Comparison of ENCODE assay signal across 8 cellular contexts in genomic region chr19:53868892-53869804, GRCh38. TPM values are rescaled to one million over a fixed set of nuclear protein-coding genes. Genes with fewer than 3 reads are reported as not detected.
DNase-seq lines count a peak whose midpoint lies in the region; ATAC-seq and TF ChIP-seq lines count a peak whose summit lies in the region.

No MANE protein-coding gene starts in this region.

- DNase-seq in G401 (ENCODE audit: low spot score) (peak; percentile 40), NOMO-1 treated with dmso at 0.1 percent for 144 hours (lab: John Stamatoyannopoulos, UW; ENCODE audit: unreplicated experiment) (peak; percentile 96), endodermal cell (peak; percentile 95), mesothelial cell of epicardium (ENCODE audit: low spot score in 2 of 2, unreplicated experiment in 2 of 2) (peak; percentile 83 to 90)
- DNase-seq in activated CD8-positive, alpha-beta memory T cell treated with anti-CD3 and anti-CD28 coated beads, Interleukin-2, amount 50 U/mL, for 4 hours, result peak; percentile 86
- DNase-seq in stimulated activated CD8-positive, alpha-beta memory T cell treated with anti-CD3 and anti-CD28 coated beads, Interleukin-15, amount 100 ng/mL, for 4 hours (ENCODE audit: low read depth in 2 of 2), result peak; percentile 74 to 80

- peak overlapping the region; percentile 88 for H3K27ac ChIP-seq in endodermal cell (ENCODE audit: low read depth, low read length)

- ATAC-seq in HG02623 (IDR thresholded peaks at IDR 0.05; ENCODE audit: unreplicated experiment) (peak; percentile 39), GM19035 (IDR thresholded peaks at IDR 0.05; ENCODE audit: unreplicated experiment) (no peak)

- H3K27ac Mint-ChIP-seq in endodermal cell (peak overlapping the region; percentile 99), mesothelial cell of epicardium (peak overlapping the region; percentile 98)

- no peaks in the 10 kb centered on the region for H3K9me3 ChIP-seq in endodermal cell (ENCODE audit: control insufficient read depth, low read length)

- 0 to 1% methylated on average over 12 to 75 of the region's 75 CpGs for WGBS in endodermal cell (ENCODE audit: insufficient coverage in 1 of 2, insufficient read length in 1 of 2), 2 experiments

- H3K27me3 Mint-ChIP-seq in endodermal cell (ENCODE audit: insufficient read depth) (peaks cover 1% of the 10 kb centered on the region), mesothelial cell of epicardium (ENCODE audit: low read depth) (no peaks in the 10 kb centered on the region)

- no peaks in the 10 kb centered on the region for H3K4me1 ChIP-seq in endodermal cell (ENCODE audit: control insufficient read depth, insufficient read depth, low read length)

- H3K4me1 Mint-ChIP-seq in endodermal cell (peaks cover 16% of the 10 kb centered on the region), mesothelial cell of epicardium (peaks cover 32% of the 10 kb centered on the region)

- peak; percentile 51 for TF ChIP-seq CTCF in endodermal cell (conservative IDR thresholded peaks at IDR 0.05)
- TF ChIP-seq CTCF in mesothelial cell of epicardium (IDR thresholded peaks at IDR 0.05; ENCODE audit: unreplicated experiment), result no peak

- peak overlapping the region; percentile 98 for H3K4me3 Mint-ChIP-seq in endodermal cell
- peak overlapping the region; percentile 99 for H3K4me3 Mint-ChIP-seq in mesothelial cell of epicardium

- H3K4me3 ChIP-seq in endodermal cell (ENCODE audit: low read length), result peak overlapping the region; percentile 95

- H3K36me3 Mint-ChIP-seq in endodermal cell (ENCODE audit: low read depth), result peaks cover 27% of the 10 kb centered on the region
- H3K36me3 Mint-ChIP-seq in mesothelial cell of epicardium, result peaks cover 17% of the 10 kb centered on the region

- peaks cover 31% of the 10 kb centered on the region for H3K36me3 ChIP-seq in endodermal cell (ENCODE audit: control insufficient read depth, insufficient read depth, low read length)

- no peaks in the 10 kb centered on the region for H3K27me3 ChIP-seq in endodermal cell (ENCODE audit: control insufficient read depth, insufficient read depth, low read length, poor library complexity, severe bottlenecking)

- peak overlapping the region; percentile 97 for H3K9ac ChIP-seq in endodermal cell (ENCODE audit: extremely low read depth, low read length, poor library complexity, severe bottlenecking)

- in situ Hi-C loops in G401 (cut with HindIII; ENCODE audit: low sequenced_read_pairs), result no loop called here

- H3K9me3 Mint-ChIP-seq in endodermal cell (no peaks in the 10 kb centered on the region), mesothelial cell of epicardium (no peaks in the 10 kb centered on the region)

RNA-seq across cellular contexts. Expression of gene MYADM, which starts 1.5 kb away (rescaled TPM):
- total RNA-seq in G401 (2014; rRNA removed; shearing (Covaris generic)), result 6.1 and 6.3 TPM in 2 replicates
- total RNA-seq in endodermal cell (100 to 1,000 TPM; 112 to 157 TPM), mesothelial cell of epicardium (195 to 211 TPM (median 200 TPM) in 3 replicates)
- 65.5 TPM for polyA plus RNA-seq in endodermal cell (2013, experiment 1 of 2)
- 69.2 TPM for polyA plus RNA-seq in endodermal cell (2013, experiment 2 of 2)

RNA-seq across cellular contexts. Expression of gene PRKCG, which starts 12.8 kb away (rescaled TPM):
- 0.17 and 1.6 TPM in 2 replicates for total RNA-seq in G401 (2014; rRNA removed; shearing (Covaris generic))
- total RNA-seq in endodermal cell (1 to 10 TPM; 2.7 to 5.6 TPM), mesothelial cell of epicardium (19.1 to 21.6 TPM (median 19.3 TPM) in 3 replicates)
- 10.6 TPM for polyA plus RNA-seq in endodermal cell (2013, experiment 1 of 2)
- polyA plus RNA-seq in endodermal cell (2013, experiment 2 of 2), result 8.2 TPM

RNA-seq across cellular contexts. Expression of gene CACNG7, which starts 39.9 kb away (rescaled TPM):
- 6.9 and 11.0 TPM in 2 replicates for total RNA-seq in G401 (2014; rRNA removed; shearing (Covaris generic))
- total RNA-seq in endodermal cell (1 to 10 TPM; 2.7 to 3.4 TPM), mesothelial cell of epicardium (0.52 to 0.82 TPM (median 0.76 TPM) in 3 replicates)
- 48.2 TPM for polyA plus RNA-seq in endodermal cell (2013, experiment 1 of 2)
- polyA plus RNA-seq in endodermal cell (2013, experiment 2 of 2), result 46.4 TPM

RNA-seq across cellular contexts. Expression of gene NLRP12, which starts 45.0 kb away (rescaled TPM):
- total RNA-seq in G401 (2014; rRNA removed; shearing (Covaris generic)), result not detected in 2 replicates
- total RNA-seq in endodermal cell, result 1 to 10 TPM in 1 of 2 donors, under 1 TPM in 1; 0.20 to 2.6 TPM
- 0.46 TPM for polyA plus RNA-seq in endodermal cell (2013, experiment 1 of 2)
- polyA plus RNA-seq in endodermal cell (2013, experiment 2 of 2), result 0.58 TPM
- total RNA-seq in mesothelial cell of epicardium, result 0.07 to 0.11 TPM in 2 of 3 replicates, not detected in the other

Comparison
In these comparisons a context has a peak if more than half of its experiments do, and no peak if none do; other contexts are left out.
1. DNase-seq: peak in every context shown above with its lines; median percentile 96 in NOMO-1 treated with dmso at 0.1 percent for 144 hours; 95 in endodermal cell; 86 in mesothelial cell of epicardium; 86 in activated CD8-positive, alpha-beta memory T cell treated with anti-CD3 and anti-CD28 coated beads, Interleukin-2, amount 50 U/mL, for 4 hours; 77 in stimulated activated CD8-positive, alpha-beta memory T cell treated with anti-CD3 and anti-CD28 coated beads, Interleukin-15, amount 100 ng/mL, for 4 hours; 40 in G401.
2. RNA of gene MYADM, which starts 1.5 kb away (total RNA-seq): 195 to 211 TPM in mesothelial cell of epicardium and 112 to 157 TPM in endodermal cell; 6.1 to 6.3 TPM in G401; every median in the first group is over 10 times any median in the second.